Comparison of ENCODE assay signal across 8 cellular contexts in the genomic region with DNA sequence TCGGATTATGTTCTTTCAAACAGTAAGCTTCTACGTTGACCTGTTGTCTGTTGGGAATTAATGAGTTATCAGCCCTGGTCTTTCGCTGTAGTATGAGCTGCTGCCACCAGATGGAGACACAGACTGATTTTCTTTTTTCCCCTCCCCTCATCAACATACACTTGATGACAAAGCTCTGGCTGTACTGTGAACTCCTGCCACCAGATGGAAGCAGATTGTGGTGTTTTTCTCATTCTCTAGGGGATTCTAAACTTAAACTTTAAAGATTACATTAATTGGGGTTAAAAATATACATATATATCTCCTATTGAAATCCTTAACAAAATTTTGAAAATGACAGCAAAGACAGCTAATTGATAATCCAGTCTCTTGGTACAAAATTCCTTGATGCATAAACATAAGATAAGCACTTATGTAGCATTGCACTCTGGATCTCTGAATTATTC. TPM values are rescaled to one million over a fixed set of nuclear protein-coding genes. Genes with fewer than 3 reads are reported as not detected.
DNase-seq lines count a peak whose midpoint lies in the region; ATAC-seq and TF ChIP-seq lines count a peak whose summit lies in the region.

No MANE protein-coding gene starts in this region.

- DNase-seq in COR-L47 (lab: John Stamatoyannopoulos, UW) (peak; percentile 54), NCI-H69 (lab: John Stamatoyannopoulos, UW) (peak; percentile 73), dorsolateral prefrontal cortex (peak in 9 of 10 donors; percentile 37 to 81 (median 60)), lung microvascular endothelial cell (ENCODE audit: low read depth in 2 of 2) (peak; percentile 79 to 89)
- DNase-seq in activated CD4-positive, alpha-beta T cell treated with anti-CD3 and anti-CD28 coated beads, Interleukin-2, amount 50 U/mL, for 4 hours, result peak; percentile 47 to 55
- DNase-seq in stimulated activated CD8-positive, alpha-beta memory T cell treated with anti-CD3 and anti-CD28 coated beads, Interleukin-2, amount 100 ng/mL, for 48 hours (ENCODE audit: low read depth in 2 of 2), result peak; percentile 27

- H3K27ac ChIP-seq in dorsolateral prefrontal cortex, result peak overlapping the region in 1 of 59 donors; percentile 35

- peak; percentile 80 for ATAC-seq in GM19467 (IDR thresholded peaks at IDR 0.05; ENCODE audit: unreplicated experiment)
- ATAC-seq in HG03558 (IDR thresholded peaks at IDR 0.05; ENCODE audit: extremely low read depth, unreplicated experiment), result peak; percentile 77

- peak; percentile 61 to 99 (median 94) for TF ChIP-seq CTCF in dorsolateral prefrontal cortex (IDR thresholded peaks at IDR 0.05 in 54 of 56, conservative IDR thresholded peaks at IDR 0.05 in 2 of 56; ENCODE audit: low read depth in 1 of 56, partially characterized antibody in 56 of 56)

- H3K4me3 ChIP-seq in dorsolateral prefrontal cortex, result no peak overlapping the region

- peaks cover 0 to 47% (median 5%) of the 10 kb centered on the region in 45 donors for H3K27me3 ChIP-seq in dorsolateral prefrontal cortex

- intact Hi-C loops in dorsolateral prefrontal cortex (cut with DNase I), result loop anchor here in 1 of 2 donors (10.0 kb wide), 2 partner anchors 209 to 1461 kb away; no protein-coding TSS in a partner anchor

RNA-seq across cellular contexts. Expression of gene SMS, which starts 44.8 kb away (rescaled TPM):
- 10 to 100 TPM; 27.1 to 98.1 (median 74.0) TPM for total RNA-seq in dorsolateral prefrontal cortex
- total RNA-seq in lung microvascular endothelial cell, result 99.4 and 137 TPM in 2 replicates

RNA-seq across cellular contexts. Expression of gene PHEX, which starts 46.8 kb away (rescaled TPM):
- 1 to 10 TPM in 16 of 120 experiments, under 1 TPM in 104; 0.24 to 1.6 (median 0.70) TPM for total RNA-seq in dorsolateral prefrontal cortex
- total RNA-seq in lung microvascular endothelial cell, result under 0.01 and 0.87 TPM in 2 replicates

Comparison
In these comparisons a context has a peak if more than half of its experiments do, and no peak if none do; other contexts are left out.
1. DNase-seq: peak in every context shown above with its lines; median percentile 84 in lung microvascular endothelial cell; 73 in NCI-H69; 60 in dorsolateral prefrontal cortex; 54 in COR-L47; 51 in activated CD4-positive, alpha-beta T cell treated with anti-CD3 and anti-CD28 coated beads, Interleukin-2, amount 50 U/mL, for 4 hours; 27 in stimulated activated CD8-positive, alpha-beta memory T cell treated with anti-CD3 and anti-CD28 coated beads, Interleukin-2, amount 100 ng/mL, for 48 hours.